ENCODE assay signal across 8 cellular contexts in genomic region chr19:35856546-35857149, GRCh38. TPM values are rescaled to one million over a fixed set of nuclear protein-coding genes. Genes with fewer than 3 reads are reported as not detected.
DNase-seq lines count a peak whose midpoint lies in the region; ATAC-seq and TF ChIP-seq lines count a peak whose summit lies in the region.

Gene KIRREL2 (plus strand): TSS chr19:35856911. CDS start chr19:35857120, 209 bp downstream.

- no peak within 1 kb of the TSS for H4K91ac ChIP-seq in mesenchymal stem cell (ENCODE audit: low read length)

- no peak for ATAC-seq in HG03521 (IDR thresholded peaks at IDR 0.05; ENCODE audit: unreplicated experiment)
- no peak for ATAC-seq in HG03442 (IDR thresholded peaks at IDR 0.05; ENCODE audit: unreplicated experiment)

- H3K4me3 ChIP-seq in GM12875 (ENCODE audit: low read depth, low read length) (peak within 1 kb of the TSS; percentile 23), NT2/D1 (ENCODE audit: insufficient read length, low read depth) (peak within 1 kb of the TSS; percentile 56), mammary epithelial cell (replicated peaks in 1 of 3; ENCODE audit: insufficient read depth in 1 of 3, low read depth in 2 of 3, low read length in 3 of 3) (peak within 1 kb of the TSS; percentile 44 to 50 (median 47)), mesenchymal stem cell (ENCODE audit: insufficient read depth in 1 of 2, low read depth in 1 of 2, low read length in 2 of 2) (peak within 1 kb of the TSS; percentile 41 to 67), transverse colon (peak within 1 kb of the TSS; percentile 5 to 63 (median 29))

- H2BK120ac ChIP-seq in mesenchymal stem cell (ENCODE audit: low read depth, low read length): no peak within 1 kb of the TSS

- CTCF ChIA-PET in mammary epithelial cell (lab: Charles Lee; ENCODE audit: low non-redundant PET): interaction anchor here (1.1 kb wide), 1 partner anchor 74 kb away, joined by 5 read pairs; no protein-coding TSS in a partner anchor

- TF ChIP-seq CTCF in GM12875 (IDR thresholded peaks at IDR 0.05; ENCODE audit: borderline replicate concordance, insufficient read depth, low read depth, low read length): no peak
- TF ChIP-seq CTCF in mammary epithelial cell (conservative IDR thresholded peaks at IDR 0.05 in 1 of 2, IDR thresholded peaks at IDR 0.05 in 1 of 2; ENCODE audit: extremely low read depth in 1 of 2, insufficient read depth in 1 of 2, low read depth in 1 of 2, low read length in 2 of 2): no peak
- no peak for TF ChIP-seq CTCF in transverse colon (IDR thresholded peaks at IDR 0.05)

- no peak within 1 kb of the TSS for H3K18ac ChIP-seq in mesenchymal stem cell (ENCODE audit: low read depth in 1 of 2, low read length in 2 of 2)

- no peak for DNase-seq in NT2/D1 (ENCODE audit: low read depth, low spot score)
- no peak for DNase-seq in mammary epithelial cell
- peak; percentile 6 for DNase-seq in mesenchymal stem cell
- DNase-seq in transverse colon: no peak
- DNase-seq in A172 (ENCODE audit: low spot score): no peak

- peaks cover 5% of the 10 kb centered on the region for H3K4me1 ChIP-seq in NT2/D1 (ENCODE audit: insufficient read depth, insufficient read length)
- peaks cover 8% of the 10 kb centered on the region for H3K4me1 ChIP-seq in mammary epithelial cell (ENCODE audit: insufficient read depth, low read length)
- peaks cover 23% of the 10 kb centered on the region for H3K4me1 ChIP-seq in mesenchymal stem cell (ENCODE audit: control insufficient read depth, insufficient read depth, low read depth, low read length)
- peaks cover 0 to 20% (median 10%) of the 10 kb centered on the region in 4 donors for H3K4me1 ChIP-seq in transverse colon

- in situ Hi-C loops in mammary epithelial cell (cut with MboI; ENCODE audit: low sequenced_read_pairs in 2 of 2) (no loop called here), transverse colon (cut with MboI; ENCODE audit: low pct_ligation_motif_present in 1 of 4, low pct_unique_long_range_greater_than_20kb in 1 of 4, low sequenced_read_pairs in 3 of 4) (no loop called here)

- BruUV-seq in mammary epithelial cell (replicated peaks; lab: Mats Ljungman, UMichigan): no TSS peak

- intact Hi-C loops in mammary epithelial cell (cut with micrococcal nuclease) (no loop called here), transverse colon (cut with DNase I; ENCODE audit: low total_unique reads) (no loop called here)

- H3K79me1 ChIP-seq in mesenchymal stem cell (replicated peaks; ENCODE audit: low read length, poor library complexity, severe bottlenecking): no peaks in the 10 kb centered on the region

- H4K20me1 ChIP-seq in mammary epithelial cell (ENCODE audit: insufficient read depth, low read length): no peaks in the 10 kb centered on the region

- H2AFZ ChIP-seq in mammary epithelial cell (ENCODE audit: low read depth, low read length) (peak within 1 kb of the TSS; percentile 82), mesenchymal stem cell (ENCODE audit: low read depth, low read length) (peak within 1 kb of the TSS; percentile 62)

- no peak within 1 kb of the TSS for H3K4ac ChIP-seq in mesenchymal stem cell (ENCODE audit: low read depth in 1 of 2, low read length in 2 of 2)

- H2AK5ac ChIP-seq in mesenchymal stem cell (ENCODE audit: low read length, severe bottlenecking): no peak within 1 kb of the TSS

- dilution Hi-C loops in mammary epithelial cell (cut with HindIII; ENCODE audit: low sequenced_read_pairs): loop anchor here (10.0 kb wide), 2 partner anchors 108 to 572 kb away; partner anchors contain the start of gene HAMP

- H2BK5ac ChIP-seq in mesenchymal stem cell (ENCODE audit: low read depth, low read length, poor library complexity, severe bottlenecking): no peak within 1 kb of the TSS

- H3K79me2 ChIP-seq in mammary epithelial cell (ENCODE audit: insufficient read depth, low read length): no peaks in the 10 kb centered on the region

- no peak for TF ChIP-seq POLR2A in transverse colon (IDR thresholded peaks at IDR 0.05)

- no peaks in the 10 kb centered on the region for H3K36me3 ChIP-seq in NT2/D1 (ENCODE audit: insufficient read depth, insufficient read length, low read length)
- H3K36me3 ChIP-seq in mammary epithelial cell (ENCODE audit: insufficient read depth, low read length): no peaks in the 10 kb centered on the region
- no peaks in the 10 kb centered on the region for H3K36me3 ChIP-seq in mesenchymal stem cell (ENCODE audit: control insufficient read depth in 1 of 2, insufficient read depth in 2 of 2, low read depth in 1 of 2, low read length in 2 of 2)
- no peaks in the 10 kb centered on the region for H3K36me3 ChIP-seq in transverse colon

- no peak within 1 kb of the TSS for H2BK15ac ChIP-seq in mesenchymal stem cell (ENCODE audit: low read depth, poor library complexity, severe bottlenecking)

- peaks cover 74% of the 10 kb centered on the region for H3K27me3 ChIP-seq in NT2/D1 (ENCODE audit: insufficient read depth, insufficient read length)
- peaks cover 15% of the 10 kb centered on the region for H3K27me3 ChIP-seq in mammary epithelial cell (ENCODE audit: insufficient read depth, low read length)
- H3K27me3 ChIP-seq in mesenchymal stem cell (ENCODE audit: control insufficient read depth in 1 of 2, insufficient read depth in 1 of 2, low read length in 2 of 2): peaks cover 88 to 92% of the 10 kb centered on the region in 2 experiments
- peaks cover 91% of the 10 kb centered on the region for H3K27me3 ChIP-seq in transverse colon

- H3K4me2 ChIP-seq in mammary epithelial cell (ENCODE audit: insufficient read depth, low read depth, low read length) (peak within 1 kb of the TSS; percentile 97), mesenchymal stem cell (ENCODE audit: low read length, poor library complexity, severe bottlenecking) (peak within 1 kb of the TSS; percentile 91)

- H3K27ac ChIP-seq in mammary epithelial cell (ENCODE audit: insufficient read depth, low read depth, low read length) (no peak within 1 kb of the TSS), mesenchymal stem cell (ENCODE audit: low read length, poor library complexity, severe bottlenecking) (no peak within 1 kb of the TSS), transverse colon (no peak within 1 kb of the TSS)

- no peak within 1 kb of the TSS for H4K8ac ChIP-seq in mesenchymal stem cell (ENCODE audit: low read length)

- H3K9ac ChIP-seq in NT2/D1 (ENCODE audit: insufficient read length, low read depth) (peak within 1 kb of the TSS; percentile 70), mammary epithelial cell (ENCODE audit: insufficient read depth, low read length) (no peak within 1 kb of the TSS), mesenchymal stem cell (ENCODE audit: low read length) (no peak within 1 kb of the TSS)

- H3K9me3 ChIP-seq in NT2/D1 (ENCODE audit: insufficient read depth, low read length): no peaks in the 10 kb centered on the region
- H3K9me3 ChIP-seq in mammary epithelial cell (replicated peaks; ENCODE audit: insufficient read depth, low read length): no peaks in the 10 kb centered on the region
- no peaks in the 10 kb centered on the region for H3K9me3 ChIP-seq in mesenchymal stem cell (ENCODE audit: control insufficient read depth, low read length)
- H3K9me3 ChIP-seq in transverse colon: no peaks in the 10 kb centered on the region

- TF ChIP-seq EP300 in transverse colon (IDR thresholded peaks at IDR 0.05; ENCODE audit: low read depth): no peak

- H3K14ac ChIP-seq in mesenchymal stem cell (ENCODE audit: low read length in 2 of 2): no peak within 1 kb of the TSS

- no peak within 1 kb of the TSS for H2BK12ac ChIP-seq in mesenchymal stem cell (ENCODE audit: low read length in 2 of 2)

- 4% methylated on average over 19 of the region's 42 CpGs for WGBS in mammary epithelial cell (ENCODE audit: low coverage, missing lambda C conversion rate)
- 1% methylated on average over 41 of the region's 42 CpGs for WGBS in mesenchymal stem cell
- WGBS in transverse colon (ENCODE audit: low coverage in 1 of 2), 2 donors: 1% methylated on average over 42 of the region's 42 CpGs; no CpG with 5 or more reads in 1 of the 2 donors

- H3K23ac ChIP-seq in mesenchymal stem cell (ENCODE audit: low read length in 2 of 2): no peak within 1 kb of the TSS

RNA-seq across cellular contexts. Expression of gene KIRREL2, which starts in this region (rescaled TPM):
- total RNA-seq in mammary epithelial cell (not detected), transverse colon (not detected)
- polyA plus RNA-seq in mammary epithelial cell: 0.02 TPM
- polyA minus RNA-seq in mammary epithelial cell: not detected
- 0.08 TPM for polyA plus RNA-seq in mesenchymal stem cell (2013, experiment 1 of 2)
- polyA plus RNA-seq in mesenchymal stem cell (2013, experiment 2 of 2): 0.05 TPM
- total RNA-seq in A172 (2014; rRNA removed; shearing (Covaris generic)): 0.62 and 0.83 TPM in 2 replicates
